In genomic region chr6:54737247-54737646, GRCh38 we compare ENCODE assay signal across 10 cellular contexts.
A peak's percentile ranks its signal among the peaks of the same experiment; 100 is the strongest.
DNase-seq lines count a peak whose midpoint lies in the region; ATAC-seq and TF ChIP-seq lines count a peak whose summit lies in the region.
"Had no signal": no experiment of that assay in that cellular context is flagged by ENCODE, and none has a peak within 500 bp of the region (broad histone marks: within the 10 kb centered on the region; RNA-seq: fewer than 3 reads in every experiment).

No MANE protein-coding gene starts in this region.

- H3K9me3 ChIP-seq in Loucy (ENCODE audit: insufficient read depth, low read depth, low read length) (no peaks in the 10 kb centered on the region), ovary (no peaks in the 10 kb centered on the region), prostate gland (no peaks in the 10 kb centered on the region)

- H3K9me2 ChIP-seq in Loucy (replicated peaks; ENCODE audit: low read depth, low read length): no peaks in the 10 kb centered on the region

- intact Hi-C loops in Calu3 (cut with micrococcal nuclease; ENCODE audit: unreplicated experiment) (no loop called here), ovary (cut with DNase I) (no loop called here), prostate gland (cut with DNase I) (no loop called here)

- peak; percentile 21 for TF ChIP-seq CTCF in Calu3 (IDR thresholded peaks at IDR 0.05; ENCODE audit: unreplicated experiment)
- TF ChIP-seq CTCF in Loucy (conservative IDR thresholded peaks at IDR 0.05; ENCODE audit: low read length): peak; percentile 61
- TF ChIP-seq CTCF in fibroblast of the aortic adventitia (IDR thresholded peaks at IDR 0.05; ENCODE audit: insufficient read depth, low read length): peak; percentile 27
- TF ChIP-seq CTCF in ovary (IDR thresholded peaks at IDR 0.05): no peak
- no peak for TF ChIP-seq CTCF in prostate gland (IDR thresholded peaks at IDR 0.05)

- DNase-seq in Calu3 (no peak), fibroblast of the aortic adventitia (ENCODE audit: low read depth) (no peak), NCI-H345 (lab: John Stamatoyannopoulos, UW) (no peak), NCI-H1048 (lab: John Stamatoyannopoulos, UW) (no peak), ovary (no peak), prostate gland (ENCODE audit: low spot score) (no peak)
- DNase-seq: activated T-cell treated with anti-CD3 and anti-CD28 coated beads, Interleukin-2, amount 50 U/mL, for 4 hours; NCI-H146 had no signal

- H3K4me3 Mint-ChIP-seq in Calu3 (ENCODE audit: low read depth, unreplicated experiment): no peak overlapping the region
- H3K4me3 Mint-ChIP-seq: activated T-cell treated with anti-CD3 and anti-CD28 coated beads, Interleukin-2, amount 50 U/mL, for 4 hours had no signal

- no peaks in the 10 kb centered on the region for H3K27me3 Mint-ChIP-seq in Calu3 (ENCODE audit: unreplicated experiment)

- H3K4me2 ChIP-seq in Loucy (ENCODE audit: low read depth, low read length, poor library complexity, severe bottlenecking): no peak overlapping the region

- no peaks in the 10 kb centered on the region for H3K36me3 Mint-ChIP-seq in Calu3 (ENCODE audit: insufficient read depth, unreplicated experiment)

- H3K36me3 ChIP-seq in Loucy (ENCODE audit: insufficient read depth, low read length) (no peaks in the 10 kb centered on the region), ovary (no peaks in the 10 kb centered on the region), prostate gland (no peaks in the 10 kb centered on the region)

- peak; percentile 58 for ATAC-seq in GM19023 (IDR thresholded peaks at IDR 0.05; ENCODE audit: unreplicated experiment)
- ATAC-seq: activated T-cell treated with anti-CD3 and anti-CD28 coated beads, Interleukin-2, amount 50 U/mL, for 4 hours had no signal

- H3K4me1 ChIP-seq in Loucy (ENCODE audit: insufficient read depth, low read length, poor library complexity, severe bottlenecking) (no peaks in the 10 kb centered on the region), ovary (ENCODE audit: insufficient read depth) (no peaks in the 10 kb centered on the region), prostate gland (replicated peaks) (no peaks in the 10 kb centered on the region)

- WGBS in ovary, 3 donors: 51 to 84% (median 73%) methylated on average over 3 of the region's 3 CpGs
- WGBS in prostate gland: 93% methylated on average over 3 of the region's 3 CpGs

- H3K9ac ChIP-seq in Loucy (ENCODE audit: low read depth, low read length, poor library complexity, severe bottlenecking): no peak overlapping the region

- CTCF ChIA-PET in Calu3 (lab: Charles Lee): no interaction called here

- H3K27me3 ChIP-seq in Loucy (ENCODE audit: insufficient read depth, low read length, poor library complexity, severe bottlenecking) (no peaks in the 10 kb centered on the region), ovary (no peaks in the 10 kb centered on the region), prostate gland (replicated peaks; ENCODE audit: insufficient read depth) (no peaks in the 10 kb centered on the region)

- peaks cover 14% of the 10 kb centered on the region for H3K9me3 Mint-ChIP-seq in Calu3 (ENCODE audit: low read depth, unreplicated experiment)

- H2AFZ ChIP-seq in Loucy (ENCODE audit: low read length): no peak overlapping the region

- TF ChIP-seq POLR2A in ovary (IDR thresholded peaks at IDR 0.05) (no peak), prostate gland (IDR thresholded peaks at IDR 0.05) (no peak)

- no peak overlapping the region for H3K27ac ChIP-seq in ovary
- H3K27ac ChIP-seq in prostate gland: no peak overlapping the region

- no TSS peak for BruUV-seq in Calu3 (replicated peaks; lab: Mats Ljungman, UMichigan)

- peaks cover 8% of the 10 kb centered on the region for H3K4me1 Mint-ChIP-seq in Calu3 (ENCODE audit: low read depth, unreplicated experiment)

- H4K20me1 ChIP-seq in Loucy (ENCODE audit: insufficient read depth, low read length, poor library complexity, severe bottlenecking): no peaks in the 10 kb centered on the region

- H3K79me2 ChIP-seq in Loucy (ENCODE audit: insufficient read depth, low read length): no peaks in the 10 kb centered on the region

- no peak overlapping the region for H3K27ac Mint-ChIP-seq in Calu3 (ENCODE audit: unreplicated experiment)

- H3K4me3 ChIP-seq in Loucy (ENCODE audit: low read length, poor library complexity, severe bottlenecking) (no peak overlapping the region), fibroblast of the aortic adventitia (ENCODE audit: low read depth, low read length) (no peak overlapping the region), ovary (no peak overlapping the region), prostate gland (no peak overlapping the region)

- H3F3A ChIP-seq in Loucy (ENCODE audit: low read depth): no peaks in the 10 kb centered on the region

- TF ChIP-seq EP300 in ovary (IDR thresholded peaks at IDR 0.05): no peak

Comparison
In these comparisons a context has a peak if more than half of its experiments do, and no peak if none do; other contexts are left out.
1. CTCF ChIP-seq: peak in Calu3 (single experiment), Loucy (single experiment) and fibroblast of the aortic adventitia (single experiment); none in ovary (0 of 3) and prostate gland (0 of 4).